Comparison of ENCODE assay signal across 21 cellular contexts in genomic region chr2:37816036-37816435, GRCh38.
"Had no signal": no experiment of that assay in that cellular context is flagged by ENCODE, and none has a peak within 500 bp of the region (broad histone marks: within the 10 kb centered on the region; RNA-seq: fewer than 3 reads in every experiment).

No MANE protein-coding gene starts in this region.

- H3K36me3 ChIP-seq: SJSA1 had no signal

- H3K27me3 ChIP-seq: SJSA1 had no signal

- FAIRE-seq: RCC 7860 had no signal

- DNase-seq: Karpas-422, KG1, MM.1S, NCI-H1092 treated with DMSO at 0.1 percent for 48 hours, NCI-H1436, NCI-H187, NCI-H2029, NCI-H2081 treated with DMSO at 0.1 percent for 48 hours, NCI-H2171, NCI-H226, NCI-H446, NCI-H510A, NCI-H524 treated with DMSO at 0.1 percent for 48 hours, NCI-H69, NCI-H774, Right ventricle myocardium superior, RPMI8226, SIG-M5 had no signal

- H3K4me3 ChIP-seq: SJSA1, SK-N-MC had no signal

- H3K27ac ChIP-seq: SJSA1, SK-N-MC had no signal
